Comparison of ENCODE assay signal across 14 cellular contexts in genomic region chr5:34762321-34762871, GRCh38.
DNase-seq lines count a peak whose midpoint lies in the region; ATAC-seq, FAIRE-seq and TF ChIP-seq lines count a peak whose summit lies in the region.
"Had no signal": no experiment of that assay in that cellular context is flagged by ENCODE, and none has a peak within 500 bp of the region (broad histone marks: within the 10 kb centered on the region; RNA-seq: fewer than 3 reads in every experiment).

No MANE protein-coding gene starts in this region.

- H3K56ac ChIP-seq in IMR-90 (ENCODE audit: extremely low read depth, insufficient read depth, low read length), result no peak overlapping the region

- TF ChIP-seq CTCF in IMR-90 (conservative IDR thresholded peaks at IDR 0.05; ENCODE audit: low read depth, low read length) (no peak), mesothelial cell of epicardium (IDR thresholded peaks at IDR 0.05; ENCODE audit: unreplicated experiment) (no peak), upper lobe of left lung (IDR thresholded peaks at IDR 0.05) (no peak)

- H2AK5ac ChIP-seq in IMR-90 (ENCODE audit: low read depth, low read length), result no peak overlapping the region

- H3K4me1 Mint-ChIP-seq in mesothelial cell of epicardium, result peaks cover 14% of the 10 kb centered on the region
- H3K4me1 Mint-ChIP-seq in activated T-helper 1 cell treated with anti-CD3 and anti-CD28 coated beads, Interleukin-12 subunit alpha, Interleukin-12 subunit beta, Interleukin-2, Interleukin-4 antibody, amounts not matched to agents 30 ng/mL and 10 ng/mL and 1 ng/mL, durations not matched to agents 14 hours and 24 hours and 36 hours (ENCODE audit: low read depth), result no peaks in the 10 kb centered on the region
- H3K4me1 Mint-ChIP-seq: central memory CD8-positive, alpha-beta T cell had no signal

- no peak overlapping the region for H2AFZ ChIP-seq in IMR-90 (replicated peaks; ENCODE audit: low read length, poor library complexity)

- H3K4me3 ChIP-seq in IMR-90 (ENCODE audit: insufficient read depth, low read depth, low read length), result no peak overlapping the region
- no peak overlapping the region for H3K4me3 ChIP-seq in upper lobe of left lung

- peak; percentile 88 for FAIRE-seq in endometrium (lab: Jason Lieb, UNC)
- FAIRE-seq: TTC549 had no signal

- no peak for TF ChIP-seq EP300 in upper lobe of left lung (IDR thresholded peaks at IDR 0.05)

- H3K4ac ChIP-seq in IMR-90 (ENCODE audit: low read depth, low read length), result no peak overlapping the region

- peak overlapping the region; percentile 68 for H3K27ac Mint-ChIP-seq in mesothelial cell of epicardium
- H3K27ac Mint-ChIP-seq in activated T-helper 1 cell treated with anti-CD3 and anti-CD28 coated beads, Interleukin-12 subunit alpha, Interleukin-12 subunit beta, Interleukin-2, Interleukin-4 antibody, amounts not matched to agents 30 ng/mL and 10 ng/mL and 1 ng/mL, durations not matched to agents 14 hours and 24 hours and 36 hours, result no peak overlapping the region

- no peak for TF ChIP-seq POLR2A in IMR-90 (IDR thresholded peaks at IDR 0.05; ENCODE audit: low read depth, low read length)
- TF ChIP-seq POLR2A in upper lobe of left lung (IDR thresholded peaks at IDR 0.05), result no peak
- TF ChIP-seq POLR2A in erythroblast (IDR thresholded peaks at IDR 0.05; ENCODE audit: low read length), result no peak

- no peak overlapping the region for H2AK9ac ChIP-seq in IMR-90 (replicated peaks; ENCODE audit: low read depth, low read length, poor library complexity)

- peaks cover 46% of the 10 kb centered on the region for H3K36me3 ChIP-seq in IMR-90 (ENCODE audit: control insufficient read depth, insufficient read depth, low read length)
- peaks cover 0 to 42% (median 13%) of the 10 kb centered on the region in 4 donors for H3K36me3 ChIP-seq in upper lobe of left lung

- peaks cover 83% of the 10 kb centered on the region for H4K20me1 ChIP-seq in IMR-90 (ENCODE audit: insufficient read depth, low read length)

- no peak overlapping the region for H2BK120ac ChIP-seq in IMR-90 (ENCODE audit: low read depth, low read length)

- intact Hi-C loops in IMR-90 (cut with micrococcal nuclease), result loop anchor here (5.0 to 10.0 kb wide), 2 partner anchors 105 to 278 kb away; partner anchors contain the start of gene RAI14
- intact Hi-C loops in activated T-helper 1 cell treated with anti-CD3 and anti-CD28 coated beads, Interleukin-12 subunit alpha, Interleukin-12 subunit beta, Interleukin-2, Interleukin-4 antibody, amounts not matched to agents 30 ng/mL and 10 ng/mL and 1 ng/mL, durations not matched to agents 14 hours and 24 hours and 36 hours (cut with micrococcal nuclease), result no loop called here

- H3K9me3 Mint-ChIP-seq in mesothelial cell of epicardium, result peaks cover 10% of the 10 kb centered on the region
- no peaks in the 10 kb centered on the region for H3K9me3 Mint-ChIP-seq in activated T-helper 1 cell treated with anti-CD3 and anti-CD28 coated beads, Interleukin-12 subunit alpha, Interleukin-12 subunit beta, Interleukin-2, Interleukin-4 antibody, amounts not matched to agents 30 ng/mL and 10 ng/mL and 1 ng/mL, durations not matched to agents 14 hours and 24 hours and 36 hours
- H3K9me3 Mint-ChIP-seq: central memory CD8-positive, alpha-beta T cell had no signal

- no peak overlapping the region for H2BK15ac ChIP-seq in IMR-90 (ENCODE audit: low read depth, low read length)

- in situ Hi-C loops in IMR-90 (cut with MboI; ENCODE audit: low sequenced_read_pairs), result no loop called here

- H4K91ac ChIP-seq in IMR-90 (ENCODE audit: insufficient read depth, low read depth, low read length), result peak overlapping the region; percentile 10; the same call in 1 of the 2 replicates

- H3K79me1 ChIP-seq in IMR-90 (ENCODE audit: low read depth in 1 of 2, low read length in 2 of 2), result peaks cover 31 to 84% of the 10 kb centered on the region in 2 experiments

- peak overlapping the region; percentile 8; the same call in 1 of the 2 replicates for H4K5ac ChIP-seq in IMR-90 (ENCODE audit: low read depth, low read length)

- no peak overlapping the region for H3K4me3 Mint-ChIP-seq in mesothelial cell of epicardium
- H3K4me3 Mint-ChIP-seq in activated T-helper 1 cell treated with anti-CD3 and anti-CD28 coated beads, Interleukin-12 subunit alpha, Interleukin-12 subunit beta, Interleukin-2, Interleukin-4 antibody, amounts not matched to agents 30 ng/mL and 10 ng/mL and 1 ng/mL, durations not matched to agents 14 hours and 24 hours and 36 hours, result no peak overlapping the region
- H3K4me3 Mint-ChIP-seq: central memory CD8-positive, alpha-beta T cell had no signal

- H3K4me1 ChIP-seq in IMR-90 (ENCODE audit: control insufficient read depth, insufficient read depth, low read length) (peaks cover 11% of the 10 kb centered on the region), upper lobe of left lung (peaks cover 0 to 7% (median 3%) of the 10 kb centered on the region in 4 donors)

- BruUV-seq in IMR-90 (replicated peaks; lab: Mats Ljungman, UMichigan), result no TSS peak

- H2BK5ac ChIP-seq in IMR-90 (ENCODE audit: low read depth, low read length, poor library complexity, severe bottlenecking), result peak overlapping the region; percentile 73

- H3K27ac ChIP-seq in IMR-90 (ENCODE audit: insufficient read depth, low read length) (peak overlapping the region; percentile 79; the same call in 1 of the 2 replicates), upper lobe of left lung (peak overlapping the region in 2 of 4 donors; percentile 27 to 40)

- WGBS in IMR-90 (ENCODE audit: extremely low coverage in 2 of 2, insufficient read length in 1 of 2), 2 experiments, result no CpG with 5 or more reads among the region's 5 CpGs
- 46 to 53% methylated on average over 5 of the region's 5 CpGs for WGBS in upper lobe of left lung, 2 donors

- no peaks in the 10 kb centered on the region for H3K27me3 Mint-ChIP-seq in mesothelial cell of epicardium (ENCODE audit: low read depth)
- no peaks in the 10 kb centered on the region for H3K27me3 Mint-ChIP-seq in activated T-helper 1 cell treated with anti-CD3 and anti-CD28 coated beads, Interleukin-12 subunit alpha, Interleukin-12 subunit beta, Interleukin-2, Interleukin-4 antibody, amounts not matched to agents 30 ng/mL and 10 ng/mL and 1 ng/mL, durations not matched to agents 14 hours and 24 hours and 36 hours (ENCODE audit: insufficient read depth)

- POLR2A ChIA-PET in IMR-90 (lab: Charles Lee; ENCODE audit: unreplicated experiment), result no interaction called here

- TF ChIP-seq RAD21 in IMR-90 (IDR thresholded peaks at IDR 0.05; ENCODE audit: low read length), result no peak

- H3K27me3 ChIP-seq in IMR-90 (ENCODE audit: control insufficient read depth, insufficient read depth, low read length), result no peaks in the 10 kb centered on the region
- no peaks in the 10 kb centered on the region for H3K27me3 ChIP-seq in upper lobe of left lung

- H3K9me3 ChIP-seq in IMR-90 (ENCODE audit: control insufficient read depth, insufficient read depth, low read length), result no peaks in the 10 kb centered on the region
- H3K9me3 ChIP-seq in upper lobe of left lung, result no peaks in the 10 kb centered on the region

- DNase-seq in IMR-90 (peak; percentile 97), mesothelial cell of epicardium (ENCODE audit: low spot score in 2 of 2, unreplicated experiment in 2 of 2) (no peak), upper lobe of left lung (no peak), middle frontal gyrus (ENCODE audit: extremely low spot score, low spot score) (no peak), erythroblast (lab: John Stamatoyannopoulos, UW) (no peak)
- DNase-seq in activated T-helper 1 cell treated with anti-CD3 and anti-CD28 coated beads, Interleukin-12 subunit alpha, Interleukin-12 subunit beta, Interleukin-2, Interleukin-4 antibody, amounts not matched to agents 30 ng/mL and 10 ng/mL and 1 ng/mL, durations not matched to agents 14 hours and 24 hours and 36 hours (ENCODE audit: low spot score), result no peak
- DNase-seq: KG1; NCI-H2107; stimulated activated CD4-positive, alpha-beta T cell treated with anti-CD3 and anti-CD28 coated beads, Interleukin-1b, Interleukin-23, amount 100 ng/mL, for 48 hours; stimulated activated naive CD8-positive, alpha-beta T cell treated with anti-CD3 and anti-CD28 coated beads, Interleukin-15, Interleukin-2, amounts not matched to agents 100 U/mL and 50 U/mL, for 24 hours had no signal

- CTCF ChIA-PET in IMR-90 (lab: Yijun Ruan, JAX), result interaction anchor here (0.9 kb wide), 1 partner anchor 276 kb away, joined by 3 read pairs; no protein-coding TSS in a partner anchor

- peak overlapping the region; percentile 8; the same call in 1 of the 2 replicates for H3K18ac ChIP-seq in IMR-90 (ENCODE audit: low read depth, low read length)

- peak overlapping the region; percentile 35; the same call in 1 of the 2 replicates for H2BK20ac ChIP-seq in IMR-90 (ENCODE audit: low read depth, low read length)

- no peak overlapping the region for H3K23ac ChIP-seq in IMR-90 (ENCODE audit: low read depth, low read length)

- peaks cover 74% of the 10 kb centered on the region for H3K36me3 Mint-ChIP-seq in mesothelial cell of epicardium
- H3K36me3 Mint-ChIP-seq in activated T-helper 1 cell treated with anti-CD3 and anti-CD28 coated beads, Interleukin-12 subunit alpha, Interleukin-12 subunit beta, Interleukin-2, Interleukin-4 antibody, amounts not matched to agents 30 ng/mL and 10 ng/mL and 1 ng/mL, durations not matched to agents 14 hours and 24 hours and 36 hours (ENCODE audit: low read depth), result no peaks in the 10 kb centered on the region

- ATAC-seq in IMR-90 (ENCODE audit: low read depth) (peak; percentile 91), upper lobe of left lung (ENCODE audit: low FRiP score in 2 of 2) (peak; percentile 43 to 82)
- ATAC-seq: Panc1; stimulated activated naive CD8-positive, alpha-beta T cell treated with anti-CD3 and anti-CD28 coated beads, Interleukin-15, Interleukin-2, amounts not matched to agents 100 U/mL and 50 U/mL, for 24 hours had no signal

- no peak overlapping the region; the same call in 1 of the 2 replicates for H3K14ac ChIP-seq in IMR-90 (replicated peaks; ENCODE audit: low read depth, low read length)

- H4K8ac ChIP-seq in IMR-90 (ENCODE audit: low read depth in 2 of 2, low read length in 2 of 2), result no peak overlapping the region

- dilution Hi-C loops in IMR-90 (cut with HindIII; ENCODE audit: low sequenced_read_pairs, unreplicated experiment), result no loop called here

- H3K4me2 ChIP-seq in IMR-90 (ENCODE audit: low read depth, low read length), result peak overlapping the region; percentile 7

- H3K9me1 ChIP-seq in IMR-90 (ENCODE audit: insufficient read depth, low read length), result peaks cover 16% of the 10 kb centered on the region

- H3K9ac ChIP-seq in IMR-90 (ENCODE audit: low read depth, low read length), result no peak overlapping the region

TF ChIP-seq in IMR-90, 13 proteins besides CTCF, POLR2A, EP300 and RAD21 (continues in another document):
- peak; percentile 46; the same call in 1 of the 2 replicates for TF ChIP-seq CEBPB (IDR thresholded peaks at IDR 0.05; ENCODE audit: low read depth, low read length)
